Comparison of ENCODE assay signal across 10 cellular contexts in genomic region chr1:246219508-246220030, GRCh38.
DNase-seq lines count a peak whose midpoint lies in the region; ATAC-seq, FAIRE-seq and TF ChIP-seq lines count a peak whose summit lies in the region.
"Had no signal": no experiment of that assay in that cellular context is flagged by ENCODE, and none has a peak within 500 bp of the region (broad histone marks: within the 10 kb centered on the region; RNA-seq: fewer than 3 reads in every experiment).

No MANE protein-coding gene starts in this region.

- peak; percentile 64 for DNase-seq in GM12865 (ENCODE audit: low read depth)
- peak; percentile 92 for DNase-seq in NCI-H774 (lab: John Stamatoyannopoulos, UW)
- peak; percentile 39 for DNase-seq in kidney tubule cell (ENCODE audit: low spot score)
- no peak for DNase-seq in cerebellum (ENCODE audit: low spot score)
- no peak for DNase-seq in NCI-H1930 (lab: John Stamatoyannopoulos, UW)
- no peak for DNase-seq in GM12892 (ENCODE audit: insufficient read length)
- DNase-seq in activated T-cell treated with anti-CD3 and anti-CD28 coated beads, Interleukin-2, amount 50 U/mL, for 1 hour, result no peak
- DNase-seq: hippocampal formation, T-helper 17 cell had no signal

- peak; percentile 62 for ATAC-seq in HG03280 (IDR thresholded peaks at IDR 0.05; ENCODE audit: unreplicated experiment)
- ATAC-seq: T-helper 17 cell had no signal

- TF ChIP-seq POLR2A in GM12892 (IDR thresholded peaks at IDR 0.05; ENCODE audit: low read depth, low read length), result no peak

- TF ChIP-seq CTCF in GM12865 (IDR thresholded peaks at IDR 0.05; ENCODE audit: insufficient read depth, low read depth, low read length, missing control alignments), result no peak

- no peak for FAIRE-seq in GM12892 (lab: Jason Lieb, UNC)

- H3K4me3 ChIP-seq in GM12865 (ENCODE audit: low read depth, low read length), result no peak overlapping the region

Comparison
In these comparisons a context has a peak if more than half of its experiments do, and no peak if none do; other contexts are left out.
1. DNase-seq: peak in GM12865 (single experiment), NCI-H774 (single experiment) and kidney tubule cell (single experiment); none in cerebellum (single experiment), NCI-H1930 (0 of 2), GM12892 (single experiment) and activated T-cell treated with anti-CD3 and anti-CD28 coated beads, Interleukin-2, amount 50 U/mL, for 1 hour (single experiment).